In genomic region chr22:42990131-42990838, GRCh38 we compare ENCODE assay signal across 1 cellular context.
TF ChIP-seq lines count a peak whose summit lies in the region.

No MANE protein-coding gene starts in this region.

TF ChIP-seq in HepG2, 621 proteins besides CTCF, POLR2A, EP300 and RAD21 (continued from another document):
- TF ChIP-seq ZBED4 (CRISPR knock-in tag; IDR thresholded peaks at IDR 0.05; ENCODE audit: borderline replicate concordance): no peak
- no peak for TF ChIP-seq ZNF329 (CRISPR knock-in tag; IDR thresholded peaks at IDR 0.05; ENCODE audit: low read depth)
- no peak for TF ChIP-seq RELA (CRISPR knock-in tag; IDR thresholded peaks at IDR 0.05)
- TF ChIP-seq ADNP (CRISPR knock-in tag; IDR thresholded peaks at IDR 0.05): no peak
- TF ChIP-seq SMC3 (IDR thresholded peaks at IDR 0.05; ENCODE audit: low read length): peak; percentile 51; the same call in 1 of the 2 replicates
- TF ChIP-seq CBFB (CRISPR knock-in tag; IDR thresholded peaks at IDR 0.05): no peak
- TF ChIP-seq GATAD2A (CRISPR knock-in tag; IDR thresholded peaks at IDR 0.05): no peak
- no peak for TF ChIP-seq ATF5 (CRISPR knock-in tag; IDR thresholded peaks at IDR 0.05; ENCODE audit: low read depth)
- no peak for TF ChIP-seq ZFX (CRISPR knock-in tag; IDR thresholded peaks at IDR 0.05; ENCODE audit: low read depth)
- peak; percentile 53 for TF ChIP-seq STAG1 (CRISPR knock-in tag; IDR thresholded peaks at IDR 0.05)
- no peak for TF ChIP-seq PBX2 (CRISPR knock-in tag; IDR thresholded peaks at IDR 0.05)
- TF ChIP-seq NR2C2 (CRISPR knock-in tag; IDR thresholded peaks at IDR 0.05; ENCODE audit: borderline replicate concordance): no peak
- TF ChIP-seq TEAD3 (CRISPR knock-in tag; optimal IDR thresholded peaks at IDR 0.05; ENCODE audit: borderline replicate concordance): no peak
- TF ChIP-seq KLF11 (CRISPR knock-in tag; IDR thresholded peaks at IDR 0.05): no peak
TF ChIP-seq in HepG2: peak in this region for 2.
